In the genomic region with DNA sequence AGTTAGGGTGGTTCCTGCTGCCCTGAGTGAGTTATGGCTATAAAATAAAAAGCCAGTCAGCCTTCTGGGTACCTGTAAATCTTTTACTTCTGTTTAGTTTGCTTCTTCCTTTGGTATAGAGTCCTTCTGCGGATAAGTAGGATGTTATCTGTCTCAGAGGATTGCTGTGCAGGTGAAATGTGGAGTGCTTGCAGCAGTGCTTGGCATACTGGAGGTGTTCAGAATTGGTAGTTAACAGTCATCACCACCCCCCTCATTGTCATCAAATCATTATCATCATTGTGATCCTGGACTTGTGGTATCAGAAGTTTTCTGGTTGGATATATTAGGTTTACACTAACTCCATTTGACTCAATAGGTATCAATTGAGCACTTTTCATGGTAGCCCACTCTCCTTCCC, we compare ENCODE assay signal across 1 cellular context.
TF ChIP-seq lines count a peak whose summit lies in the region.

No MANE protein-coding gene starts in this region.

TF ChIP-seq in neural cell, 6 proteins besides CTCF, POLR2A, EP300 and RAD21:
- TF ChIP-seq MXI1 (conservative IDR thresholded peaks at IDR 0.05; ENCODE audit: poor library complexity, severe bottlenecking) (no peak), POLR2AphosphoS5 (IDR thresholded peaks at IDR 0.05) (no peak), TAF1 (IDR thresholded peaks at IDR 0.05; ENCODE audit: low read depth) (no peak), SMC3 (conservative IDR thresholded peaks at IDR 0.05; ENCODE audit: poor library complexity) (no peak), EZH2 (IDR thresholded peaks at IDR 0.05; ENCODE audit: borderline replicate concordance, insufficient read depth, low read length, poor library complexity, severe bottlenecking) (no peak)
- TF ChIP-seq, protein P1, sequence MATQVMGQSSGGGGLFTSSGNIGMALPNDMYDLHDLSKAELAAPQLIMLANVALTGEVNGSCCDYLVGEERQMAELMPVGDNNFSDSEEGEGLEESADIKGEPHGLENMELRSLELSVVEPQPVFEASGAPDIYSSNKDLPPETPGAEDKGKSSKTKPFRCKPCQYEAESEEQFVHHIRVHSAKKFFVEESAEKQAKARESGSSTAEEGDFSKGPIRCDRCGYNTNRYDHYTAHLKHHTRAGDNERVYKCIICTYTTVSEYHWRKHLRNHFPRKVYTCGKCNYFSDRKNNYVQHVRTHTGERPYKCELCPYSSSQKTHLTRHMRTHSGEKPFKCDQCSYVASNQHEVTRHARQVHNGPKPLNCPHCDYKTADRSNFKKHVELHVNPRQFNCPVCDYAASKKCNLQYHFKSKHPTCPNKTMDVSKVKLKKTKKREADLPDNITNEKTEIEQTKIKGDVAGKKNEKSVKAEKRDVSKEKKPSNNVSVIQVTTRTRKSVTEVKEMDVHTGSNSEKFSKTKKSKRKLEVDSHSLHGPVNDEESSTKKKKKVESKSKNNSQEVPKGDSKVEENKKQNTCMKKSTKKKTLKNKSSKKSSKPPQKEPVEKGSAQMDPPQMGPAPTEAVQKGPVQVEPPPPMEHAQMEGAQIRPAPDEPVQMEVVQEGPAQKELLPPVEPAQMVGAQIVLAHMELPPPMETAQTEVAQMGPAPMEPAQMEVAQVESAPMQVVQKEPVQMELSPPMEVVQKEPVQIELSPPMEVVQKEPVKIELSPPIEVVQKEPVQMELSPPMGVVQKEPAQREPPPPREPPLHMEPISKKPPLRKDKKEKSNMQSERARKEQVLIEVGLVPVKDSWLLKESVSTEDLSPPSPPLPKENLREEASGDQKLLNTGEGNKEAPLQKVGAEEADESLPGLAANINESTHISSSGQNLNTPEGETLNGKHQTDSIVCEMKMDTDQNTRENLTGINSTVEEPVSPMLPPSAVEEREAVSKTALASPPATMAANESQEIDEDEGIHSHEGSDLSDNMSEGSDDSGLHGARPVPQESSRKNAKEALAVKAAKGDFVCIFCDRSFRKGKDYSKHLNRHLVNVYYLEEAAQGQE (IDR thresholded peaks at IDR 0.05; ENCODE audit: borderline replicate concordance) = no peak
